In genomic region chr5:103041071-103041676, GRCh38 we compare ENCODE assay signal across 8 cellular contexts.
DNase-seq lines count a peak whose midpoint lies in the region; ATAC-seq and TF ChIP-seq lines count a peak whose summit lies in the region.

No MANE protein-coding gene starts in this region.

- no peaks in the 10 kb centered on the region for H3K9me1 ChIP-seq in IMR-90 (ENCODE audit: insufficient read depth, low read length)

- H3K4ac ChIP-seq in IMR-90 (ENCODE audit: low read depth, low read length) = no peak overlapping the region

- no peaks in the 10 kb centered on the region for H3K79me2 ChIP-seq in PC-9 (ENCODE audit: low read depth)

- H3F3A ChIP-seq in PC-9 (ENCODE audit: insufficient read depth, low read depth) = no peaks in the 10 kb centered on the region

- no peak overlapping the region for H2AK9ac ChIP-seq in IMR-90 (replicated peaks; ENCODE audit: low read depth, low read length, poor library complexity)

- TF ChIP-seq CTCF in Caco-2 (IDR thresholded peaks at IDR 0.05; ENCODE audit: insufficient read depth in 1 of 2, low read depth in 1 of 2, low read length in 1 of 2, severe bottlenecking in 1 of 2, unreplicated experiment in 1 of 2) = peak; percentile 28 to 45
- peak; percentile 71 for TF ChIP-seq CTCF in IMR-90 (conservative IDR thresholded peaks at IDR 0.05; ENCODE audit: low read depth, low read length)
- peak; percentile 64 for TF ChIP-seq CTCF in PC-9 (conservative IDR thresholded peaks at IDR 0.05)
- peak; percentile 51 for TF ChIP-seq CTCF in fibroblast of pulmonary artery (IDR thresholded peaks at IDR 0.05; ENCODE audit: low read length, missing control alignments)
- TF ChIP-seq CTCF in spleen (IDR thresholded peaks at IDR 0.05 in 8 of 11, conservative IDR thresholded peaks at IDR 0.05 in 3 of 11) = peak in 7 of 11 experiments; percentile 11 to 38 (median 32)

- CTCF ChIA-PET in Caco-2 (lab: Charles Lee) = no interaction called here
- CTCF ChIA-PET in IMR-90 (lab: Yijun Ruan, JAX) = no interaction called here
- CTCF ChIA-PET in PC-9 (lab: Charles Lee) = interaction anchor here (0.6 kb wide), 1 partner anchor 361 kb away, joined by 3 read pairs; no protein-coding TSS in a partner anchor

- peak; percentile 83 for TF ChIP-seq RAD21 in IMR-90 (IDR thresholded peaks at IDR 0.05; ENCODE audit: low read length)

- no peak overlapping the region for H2AFZ ChIP-seq in IMR-90 (replicated peaks; ENCODE audit: low read length, poor library complexity)
- no peak overlapping the region for H2AFZ ChIP-seq in PC-9

- no peaks in the 10 kb centered on the region for H3K36me3 Mint-ChIP-seq in Caco-2 (ENCODE audit: insufficient read depth, unreplicated experiment)

- POLR2A ChIA-PET in Caco-2 (lab: Charles Lee) = no interaction called here
- POLR2A ChIA-PET in IMR-90 (lab: Charles Lee; ENCODE audit: unreplicated experiment) = no interaction called here
- POLR2A ChIA-PET in PC-9 (lab: Charles Lee; ENCODE audit: unreplicated experiment) = no interaction called here

- no TSS peak for BruUV-seq in Caco-2 (replicated peaks; lab: Mats Ljungman, UMichigan)
- no TSS peak for BruUV-seq in IMR-90 (replicated peaks; lab: Mats Ljungman, UMichigan)
- no TSS peak for BruUV-seq in PC-9 (replicated peaks; lab: Mats Ljungman, UMichigan)

- H3K9ac ChIP-seq in IMR-90 (ENCODE audit: low read depth, low read length) = no peak overlapping the region

- no peak overlapping the region for H3K27ac Mint-ChIP-seq in Caco-2 (ENCODE audit: unreplicated experiment)

- DNase-seq in Caco-2 = no peak
- DNase-seq in IMR-90 = peak; percentile 65
- peak in 1 of 2 experiments; percentile 57 for DNase-seq in PC-9
- DNase-seq in fibroblast of pulmonary artery (ENCODE audit: low read depth) = peak; percentile 82
- DNase-seq in spleen = no peak
- DNase-seq in mesenteric fat pad (ENCODE audit: low spot score) = no peak
- no peak for DNase-seq in putamen (ENCODE audit: low spot score)

- H3K4me2 ChIP-seq in IMR-90 (ENCODE audit: low read depth, low read length) (no peak overlapping the region), PC-9 (no peak overlapping the region)

- H4K5ac ChIP-seq in IMR-90 (ENCODE audit: low read depth, low read length) = no peak overlapping the region

- no peaks in the 10 kb centered on the region for H3K27me3 Mint-ChIP-seq in Caco-2 (ENCODE audit: insufficient read depth, unreplicated experiment)

- WGBS in IMR-90 (ENCODE audit: extremely low coverage in 2 of 2, insufficient read length in 1 of 2), 2 experiments = no CpG with 5 or more reads among the region's 4 CpGs
- 36 to 57% (median 43%) methylated on average over 4 of the region's 4 CpGs for WGBS in spleen, 5 donors

- in situ Hi-C loops in IMR-90 (cut with MboI; ENCODE audit: low sequenced_read_pairs) = loop anchor here (5.0 to 10.0 kb wide), 2 partner anchors 266 to 459 kb away; no protein-coding TSS in a partner anchor

- no peak overlapping the region for H2AK5ac ChIP-seq in IMR-90 (ENCODE audit: low read depth, low read length)

- H2BK15ac ChIP-seq in IMR-90 (ENCODE audit: low read depth, low read length) = no peak overlapping the region

- H4K20me1 ChIP-seq in IMR-90 (ENCODE audit: insufficient read depth, low read length) (no peaks in the 10 kb centered on the region), PC-9 (ENCODE audit: insufficient read depth) (no peaks in the 10 kb centered on the region)

- no peak overlapping the region for H3K14ac ChIP-seq in IMR-90 (replicated peaks; ENCODE audit: low read depth, low read length)

- H3K4me1 ChIP-seq in Caco-2 (no peaks in the 10 kb centered on the region), IMR-90 (ENCODE audit: control insufficient read depth, insufficient read depth, low read length) (no peaks in the 10 kb centered on the region), PC-9 (replicated peaks; ENCODE audit: insufficient read depth) (0 out of 2 replicates have a peak, but pooled peaks cover 6% of the 10 kb centered on the region), spleen (no peaks in the 10 kb centered on the region)

- intact Hi-C loops in Caco-2 (cut with micrococcal nuclease; ENCODE audit: unreplicated experiment) = loop anchor here (1.0 to 2.0 kb wide), 5 partner anchors 67 to 458 kb away; no protein-coding TSS in a partner anchor
- intact Hi-C loops in IMR-90 (cut with micrococcal nuclease) = loop anchor here (1.0 to 10.0 kb wide), 6 partner anchors 96 to 504 kb away; no protein-coding TSS in a partner anchor
- intact Hi-C loops in PC-9 (cut with micrococcal nuclease; ENCODE audit: unreplicated experiment) = loop anchor here (2.0 to 10.0 kb wide), 6 partner anchors 98 to 504 kb away; no protein-coding TSS in a partner anchor
- intact Hi-C loops in spleen (cut with DNase I; ENCODE audit: low total_unique reads) = loop anchor here (10.0 kb wide), 1 partner anchor 456 kb away; no protein-coding TSS in a partner anchor

- no peak overlapping the region for H2BK20ac ChIP-seq in IMR-90 (ENCODE audit: low read depth, low read length)

- H3K9me3 ChIP-seq in Caco-2 = no peaks in the 10 kb centered on the region
- no peaks in the 10 kb centered on the region for H3K9me3 ChIP-seq in IMR-90 (ENCODE audit: control insufficient read depth, insufficient read depth, low read length)
- 0 out of 2 replicates have a peak, but pooled peaks cover 4% of the 10 kb centered on the region for H3K9me3 ChIP-seq in PC-9 (ENCODE audit: insufficient read depth, low read depth)
- no peaks in the 10 kb centered on the region for H3K9me3 ChIP-seq in spleen

- H3K56ac ChIP-seq in IMR-90 (ENCODE audit: extremely low read depth, insufficient read depth, low read length) = no peak overlapping the region

- H3K18ac ChIP-seq in IMR-90 (ENCODE audit: low read depth, low read length) = no peak overlapping the region

- H2BK120ac ChIP-seq in IMR-90 (ENCODE audit: low read depth, low read length) = no peak overlapping the region

- H3K27me3 ChIP-seq in Caco-2 (replicated peaks; ENCODE audit: control insufficient read depth, insufficient read depth, low read length) (no peaks in the 10 kb centered on the region), IMR-90 (ENCODE audit: control insufficient read depth, insufficient read depth, low read length) (no peaks in the 10 kb centered on the region), PC-9 (ENCODE audit: insufficient read depth, low read depth) (no peaks in the 10 kb centered on the region), spleen (replicated peaks in 1 of 7) (no peaks in the 10 kb centered on the region)

- no peak overlapping the region for H3K4me3 ChIP-seq in Caco-2 (ENCODE audit: low read depth, low read length)
- no peak overlapping the region for H3K4me3 ChIP-seq in IMR-90 (ENCODE audit: insufficient read depth, low read depth, low read length)
- H3K4me3 ChIP-seq in PC-9 = no peak overlapping the region
- no peak overlapping the region for H3K4me3 ChIP-seq in fibroblast of pulmonary artery (replicated peaks; ENCODE audit: low read depth, low read length)
- no peak overlapping the region for H3K4me3 ChIP-seq in spleen

- peak; percentile 54; the same call in 1 of the 2 replicates for ATAC-seq in IMR-90 (ENCODE audit: low read depth)
- ATAC-seq in GM19395 (IDR thresholded peaks at IDR 0.05; ENCODE audit: unreplicated experiment) = no peak

- H3K27ac ChIP-seq in IMR-90 (ENCODE audit: insufficient read depth, low read length) = no peak overlapping the region
- no peak overlapping the region for H3K27ac ChIP-seq in PC-9
- no peak overlapping the region for H3K27ac ChIP-seq in spleen

- H3K9me3 Mint-ChIP-seq in Caco-2 (ENCODE audit: unreplicated experiment) = no peaks in the 10 kb centered on the region

- no peaks in the 10 kb centered on the region for H3K4me1 Mint-ChIP-seq in Caco-2 (ENCODE audit: low read depth, unreplicated experiment)

- no peaks in the 10 kb centered on the region for H3K36me3 ChIP-seq in Caco-2 (ENCODE audit: control insufficient read depth, insufficient read depth, low read length)
- H3K36me3 ChIP-seq in IMR-90 (ENCODE audit: control insufficient read depth, insufficient read depth, low read length) = no peaks in the 10 kb centered on the region
- no peaks in the 10 kb centered on the region for H3K36me3 ChIP-seq in PC-9 (ENCODE audit: low read depth)
- H3K36me3 ChIP-seq in spleen = no peaks in the 10 kb centered on the region

- H4K8ac ChIP-seq in IMR-90 (ENCODE audit: low read depth in 2 of 2, low read length in 2 of 2) = no peak overlapping the region

- no peak overlapping the region for H3K4me3 Mint-ChIP-seq in Caco-2 (ENCODE audit: unreplicated experiment)

- no peak overlapping the region for H4K91ac ChIP-seq in IMR-90 (ENCODE audit: insufficient read depth, low read depth, low read length)

- H3K23ac ChIP-seq in IMR-90 (ENCODE audit: low read depth, low read length) = no peak overlapping the region

- TF ChIP-seq POLR2A in IMR-90 (IDR thresholded peaks at IDR 0.05; ENCODE audit: low read depth, low read length) = no peak
- TF ChIP-seq POLR2A in spleen (IDR thresholded peaks at IDR 0.05) = no peak

- no peak overlapping the region for H2BK5ac ChIP-seq in IMR-90 (ENCODE audit: low read depth, low read length, poor library complexity, severe bottlenecking)

- no peaks in the 10 kb centered on the region for H3K9me2 ChIP-seq in PC-9 (ENCODE audit: insufficient read depth)

- no peaks in the 10 kb centered on the region for H3K79me1 ChIP-seq in IMR-90 (ENCODE audit: low read depth in 1 of 2, low read length in 2 of 2)

- dilution Hi-C loops in IMR-90 (cut with HindIII; ENCODE audit: low sequenced_read_pairs, unreplicated experiment) = no loop called here

TF ChIP-seq in IMR-90, 13 proteins besides CTCF, POLR2A, EP300 and RAD21:
- TF ChIP-seq SMC3 (IDR thresholded peaks at IDR 0.05; ENCODE audit: low read depth, low read length) (peak; percentile 78), NFE2L2 (IDR thresholded peaks at IDR 0.05; ENCODE audit: low read depth, low read length) (no peak)

Comparison
In these comparisons a context has a peak if more than half of its experiments do, and no peak if none do; other contexts are left out.
1. DNase-seq: peak in IMR-90 (single experiment) and fibroblast of pulmonary artery (single experiment); none in Caco-2 (0 of 2), spleen (single experiment), mesenteric fat pad (single experiment) and putamen (single experiment).
2. Peak in every context shown above with its lines, with median percentiles within 50 percentile points of each other: CTCF ChIP-seq.